Comparison of ENCODE assay signal across 20 cellular contexts in the genomic region with DNA sequence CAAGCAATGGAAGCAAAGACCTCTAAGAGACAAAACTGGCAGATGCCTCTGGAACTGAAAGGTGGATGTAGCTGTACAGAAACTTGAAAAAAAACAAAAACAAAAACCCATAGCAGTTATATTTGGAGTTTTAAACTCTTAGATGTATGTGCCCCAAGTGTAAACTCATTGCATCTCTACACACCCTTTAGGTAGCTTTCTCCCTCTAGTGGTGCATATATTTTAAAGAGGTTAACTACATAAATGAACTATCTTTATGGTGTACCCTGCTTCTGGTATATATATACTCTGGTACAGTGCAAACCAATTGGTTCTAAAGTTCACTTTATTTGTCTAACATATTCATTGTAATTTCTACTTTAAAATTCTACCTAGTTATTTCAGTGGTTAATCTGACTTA.
DNase-seq lines count a peak whose midpoint lies in the region; ATAC-seq, FAIRE-seq and TF ChIP-seq lines count a peak whose summit lies in the region.
"Had no signal": no experiment of that assay in that cellular context is flagged by ENCODE, and none has a peak within 500 bp of the region (broad histone marks: within the 10 kb centered on the region; RNA-seq: fewer than 3 reads in every experiment).

No MANE protein-coding gene starts in this region.

- H3K36me3 Mint-ChIP-seq in endothelial cell (ENCODE audit: low read depth, unreplicated experiment): no peaks in the 10 kb centered on the region
- H3K36me3 Mint-ChIP-seq: activated naive CD4-positive, alpha-beta T cell treated with anti-CD3 and anti-CD28 coated beads, Interleukin-2, amount 50 U/mL, for 24 hours had no signal

- no peak overlapping the region for H3K4me2 ChIP-seq in OCI-LY1 (ENCODE audit: low read length)

- H3F3A ChIP-seq in OCI-LY1 (ENCODE audit: insufficient read depth, low read length): no peaks in the 10 kb centered on the region

- TF ChIP-seq CTCF in 22Rv1 (IDR thresholded peaks at IDR 0.05): peak; percentile 16; the same call in 1 of the 2 replicates
- TF ChIP-seq CTCF in D721Med (IDR thresholded peaks at IDR 0.05; ENCODE audit: insufficient read depth, missing control alignments): peak; percentile 6
- TF ChIP-seq CTCF in OCI-LY1 (IDR thresholded peaks at IDR 0.05; ENCODE audit: low read length): 0 out of 2 replicates have a peak, but pooled peaks have one; percentile 14
- TF ChIP-seq CTCF in endothelial cell (IDR thresholded peaks at IDR 0.05; ENCODE audit: unreplicated experiment): peak; percentile 36

- no peaks in the 10 kb centered on the region for H4K20me1 ChIP-seq in OCI-LY1 (ENCODE audit: insufficient read depth, low read length)

- H3K27me3 ChIP-seq in OCI-LY1 (ENCODE audit: insufficient read depth, low read length): no peaks in the 10 kb centered on the region
- H3K27me3 ChIP-seq: ascending aorta, esophagus squamous epithelium, MG63, testis had no signal

- no peaks in the 10 kb centered on the region for H3K36me3 ChIP-seq in OCI-LY1 (ENCODE audit: insufficient read depth, low read length)
- H3K36me3 ChIP-seq: ascending aorta, esophagus squamous epithelium, MG63 had no signal

- H3K9me2 ChIP-seq in OCI-LY1 (ENCODE audit: low read depth, low read length): no peaks in the 10 kb centered on the region

- H3K9me3 ChIP-seq in OCI-LY1 (ENCODE audit: low read length): no peaks in the 10 kb centered on the region
- H3K9me3 ChIP-seq: ascending aorta, esophagus squamous epithelium, MG63, testis had no signal

- no peaks in the 10 kb centered on the region for H3K79me2 ChIP-seq in OCI-LY1 (ENCODE audit: insufficient read depth, low read length)

- no peaks in the 10 kb centered on the region for H3K9me3 Mint-ChIP-seq in endothelial cell (ENCODE audit: unreplicated experiment)
- H3K9me3 Mint-ChIP-seq: activated naive CD4-positive, alpha-beta T cell treated with anti-CD3 and anti-CD28 coated beads, Interleukin-2, amount 50 U/mL, for 24 hours; activated T-helper 1 cell treated with anti-CD3 and anti-CD28 coated beads, Interleukin-12 subunit alpha, Interleukin-12 subunit beta, Interleukin-2, Interleukin-4 antibody, amounts not matched to agents 30 ng/mL and 10 ng/mL and 1 ng/mL, durations not matched to agents 14 hours and 24 hours and 36 hours had no signal

- no peak overlapping the region for H3K4me3 Mint-ChIP-seq in endothelial cell (ENCODE audit: unreplicated experiment)
- H3K4me3 Mint-ChIP-seq: activated naive CD4-positive, alpha-beta T cell treated with anti-CD3 and anti-CD28 coated beads, Interleukin-2, amount 50 U/mL, for 24 hours; activated T-helper 1 cell treated with anti-CD3 and anti-CD28 coated beads, Interleukin-12 subunit alpha, Interleukin-12 subunit beta, Interleukin-2, Interleukin-4 antibody, amounts not matched to agents 30 ng/mL and 10 ng/mL and 1 ng/mL, durations not matched to agents 14 hours and 24 hours and 36 hours had no signal

- no peak overlapping the region for H2AFZ ChIP-seq in OCI-LY1 (ENCODE audit: low read length)

- H3K4me1 Mint-ChIP-seq in endothelial cell (ENCODE audit: unreplicated experiment): no peaks in the 10 kb centered on the region
- H3K4me1 Mint-ChIP-seq: activated naive CD4-positive, alpha-beta T cell treated with anti-CD3 and anti-CD28 coated beads, Interleukin-2, amount 50 U/mL, for 24 hours had no signal

- H3K4me1 ChIP-seq in OCI-LY1 (ENCODE audit: insufficient read depth, low read length, severe bottlenecking): no peaks in the 10 kb centered on the region
- H3K4me1 ChIP-seq: ascending aorta, esophagus squamous epithelium, testis had no signal

- DNase-seq in D721Med (ENCODE audit: insufficient read length, low spot score) (no peak), endothelial cell (ENCODE audit: low spot score) (no peak), retina (no peak)
- DNase-seq: cerebellar nuclear complex; effector CD8-positive, alpha-beta T cell; esophagus squamous epithelium; HCEC 1CT; mammary epithelial cell; MG63; NCI-H187; testis had no signal

- H3K27ac ChIP-seq in 22Rv1 (no peak overlapping the region), OCI-LY1 (ENCODE audit: low read depth, low read length, poor library complexity, severe bottlenecking) (no peak overlapping the region)
- H3K27ac ChIP-seq: ascending aorta, esophagus squamous epithelium, testis had no signal

- ATAC-seq in HG02678 (IDR thresholded peaks at IDR 0.05; ENCODE audit: unreplicated experiment): no peak
- ATAC-seq in GM18870 (IDR thresholded peaks at IDR 0.05; ENCODE audit: unreplicated experiment): no peak
- ATAC-seq: Right ventricle myocardium inferior, sciatic nerve had no signal

- no peak overlapping the region for H3K9ac ChIP-seq in OCI-LY1 (ENCODE audit: low read length)

- H3K4me3 ChIP-seq in OCI-LY1 (ENCODE audit: low read depth, low read length, poor library complexity, severe bottlenecking): no peak overlapping the region
- H3K4me3 ChIP-seq: ascending aorta, esophagus squamous epithelium, MG63, testis had no signal

- H3K27ac Mint-ChIP-seq in endothelial cell (ENCODE audit: unreplicated experiment): no peak overlapping the region
- H3K27ac Mint-ChIP-seq: activated naive CD4-positive, alpha-beta T cell treated with anti-CD3 and anti-CD28 coated beads, Interleukin-2, amount 50 U/mL, for 24 hours; activated T-helper 1 cell treated with anti-CD3 and anti-CD28 coated beads, Interleukin-12 subunit alpha, Interleukin-12 subunit beta, Interleukin-2, Interleukin-4 antibody, amounts not matched to agents 30 ng/mL and 10 ng/mL and 1 ng/mL, durations not matched to agents 14 hours and 24 hours and 36 hours had no signal

- FAIRE-seq in D721Med (lab: Jason Lieb, UNC): no peak

- peaks cover 2% of the 10 kb centered on the region for H3K27me3 Mint-ChIP-seq in endothelial cell (ENCODE audit: unreplicated experiment)
- H3K27me3 Mint-ChIP-seq: activated naive CD4-positive, alpha-beta T cell treated with anti-CD3 and anti-CD28 coated beads, Interleukin-2, amount 50 U/mL, for 24 hours had no signal
